ENCODE assay signal across 9 cellular contexts in the genomic region with DNA sequence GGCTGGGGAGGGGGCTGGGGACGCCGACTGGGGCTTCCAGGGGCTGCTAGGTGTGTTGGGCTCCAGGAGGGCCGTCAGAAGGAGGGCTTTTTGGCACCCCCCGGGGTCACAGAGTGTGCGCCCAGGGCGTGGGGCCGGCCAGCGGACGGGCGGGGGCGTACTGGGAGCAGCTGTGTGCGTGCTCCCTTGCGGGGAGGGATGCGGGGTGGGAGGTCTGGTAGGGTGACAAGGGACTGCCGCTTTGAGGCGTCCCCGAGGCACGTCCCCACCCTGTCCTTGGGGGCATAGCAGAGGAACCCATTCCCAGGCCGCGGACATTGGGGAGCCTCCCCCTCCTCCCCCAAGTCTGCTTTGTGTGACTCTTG. TPM values are rescaled to one million over a fixed set of nuclear protein-coding genes. Genes with fewer than 3 reads are reported as not detected.
DNase-seq lines count a peak whose midpoint lies in the region; ATAC-seq and TF ChIP-seq lines count a peak whose summit lies in the region.
"Had no signal": no experiment of that assay in that cellular context is flagged by ENCODE, and none has a peak within 500 bp of the region (broad histone marks: within the 10 kb centered on the region; RNA-seq: fewer than 3 reads in every experiment).

No MANE protein-coding gene starts in this region.

- H3K36me3 ChIP-seq in SK-N-MC (ENCODE audit: insufficient read depth, low read length): no peaks in the 10 kb centered on the region
- H3K36me3 ChIP-seq in iPS-20b (ENCODE audit: insufficient read depth, low read depth, low read length): no peaks in the 10 kb centered on the region
- no peaks in the 10 kb centered on the region for H3K36me3 ChIP-seq in spleen

- H3K4me1 ChIP-seq in iPS-20b (ENCODE audit: insufficient read depth, low read length) (peaks cover 22% of the 10 kb centered on the region), spleen (peaks cover 21 to 60% (median 41%) of the 10 kb centered on the region in 6 donors)

- no peak for ATAC-seq in HG02938 (IDR thresholded peaks at IDR 0.05; ENCODE audit: unreplicated experiment)

- H3K9ac ChIP-seq in SK-N-MC (ENCODE audit: insufficient read length) (peak overlapping the region; percentile 65), iPS-20b (ENCODE audit: low read depth, low read length) (no peak overlapping the region)

- WGBS in spleen, 5 donors: 6 to 14% (median 11%) methylated on average over 5 to 20 of the region's 20 CpGs

- intact Hi-C loops in spleen (cut with DNase I; ENCODE audit: low total_unique reads): no loop called here

- H3K27ac ChIP-seq in SK-N-MC: no peak overlapping the region
- no peak overlapping the region for H3K27ac ChIP-seq in iPS-20b (ENCODE audit: low read length)
- H3K27ac ChIP-seq in spleen: no peak overlapping the region

- TF ChIP-seq POLR2A in spleen (IDR thresholded peaks at IDR 0.05): no peak

- TF ChIP-seq CTCF in spleen (IDR thresholded peaks at IDR 0.05 in 8 of 11, conservative IDR thresholded peaks at IDR 0.05 in 3 of 11): no peak

- no peaks in the 10 kb centered on the region for H3K9me3 ChIP-seq in SK-N-MC (ENCODE audit: low read depth, low read length)
- H3K9me3 ChIP-seq in iPS-20b (ENCODE audit: insufficient read depth, low read depth, low read length): no peaks in the 10 kb centered on the region
- H3K9me3 ChIP-seq in spleen: no peaks in the 10 kb centered on the region

- DNase-seq in NCI-H82 (lab: John Stamatoyannopoulos, UW) (peak; percentile 56), NCI-H82 treated with DMSO at 0.1 percent for 48 hours (lab: John Stamatoyannopoulos, UW; ENCODE audit: unreplicated experiment) (no peak), SK-N-MC (ENCODE audit: low read depth, low spot score) (no peak), spleen (no peak), EL (no peak), NAMALWA (ENCODE audit: low spot score) (no peak)

- peaks cover 79% of the 10 kb centered on the region for H3K27me3 ChIP-seq in iPS-20b (ENCODE audit: insufficient read depth, low read length)
- H3K27me3 ChIP-seq in spleen (replicated peaks in 1 of 7): peaks cover 0 to 82% (median 38%) of the 10 kb centered on the region in 7 donors

- peak overlapping the region; percentile 89 for H3K4me3 ChIP-seq in SK-N-MC
- peak overlapping the region; percentile 60; the same call in 1 of the 2 replicates for H3K4me3 ChIP-seq in iPS-20b (ENCODE audit: low read length)
- H3K4me3 ChIP-seq in spleen: peak overlapping the region in 7 of 8 donors; percentile 53 to 85 (median 72)

RNA-seq across cellular contexts. Expression of gene FOXO6, which starts 1.1 kb away (rescaled TPM):
- total RNA-seq in spleen: 1 to 10 TPM in 2 of 7 donors, under 1 TPM in 4, not detected in 1; 0.26 to 1.6 (median 0.41) TPM
- polyA plus RNA-seq in spleen: under 1 TPM; 0.14 to 0.20 (median 0.19) TPM
- polyA plus RNA-seq: AG04450 had no signal
